In the genomic region with DNA sequence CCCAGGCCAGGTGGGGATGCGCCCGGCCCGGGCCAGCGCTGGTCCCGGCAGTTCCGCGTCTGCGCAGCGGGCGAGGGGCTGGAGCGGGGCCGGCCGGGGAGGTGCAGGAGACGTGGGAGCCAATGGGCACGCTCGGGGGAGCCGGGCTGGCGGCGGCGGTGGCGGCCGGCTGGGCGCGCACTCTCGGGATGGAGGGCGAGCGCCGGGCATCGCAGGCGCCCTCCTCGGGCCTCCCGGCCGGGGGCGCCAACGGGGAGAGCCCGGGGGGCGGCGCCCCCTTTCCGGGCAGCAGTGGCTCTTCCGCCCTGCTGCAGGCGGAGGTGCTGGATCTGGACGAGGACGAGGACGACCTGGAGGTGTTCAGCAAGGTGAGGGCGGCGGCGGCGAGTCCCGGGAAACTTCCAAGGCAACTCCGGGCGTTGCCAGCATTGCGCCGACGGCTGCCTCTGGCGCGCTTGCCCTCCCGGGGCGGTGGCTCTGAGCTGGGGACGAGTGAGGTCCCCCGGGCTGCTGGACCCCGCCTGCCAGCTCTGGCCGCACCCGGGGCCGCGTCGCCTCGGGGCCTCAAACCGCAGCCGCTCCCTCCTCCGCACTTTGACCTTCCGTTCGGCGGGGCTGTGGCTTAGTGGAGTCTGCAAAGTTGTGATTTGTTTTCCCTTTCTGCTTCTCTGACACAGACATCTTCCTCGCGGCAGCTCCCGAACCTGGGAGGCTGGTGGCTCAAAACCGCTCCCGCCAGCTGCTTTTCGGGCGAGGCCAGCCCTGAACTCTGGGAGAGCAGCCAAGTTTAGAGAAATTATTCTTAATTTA, we compare ENCODE assay signal across 8 cellular contexts. TPM values are rescaled to one million over a fixed set of nuclear protein-coding genes. Genes with fewer than 3 reads are reported as not detected.
DNase-seq lines count a peak whose midpoint lies in the region; ATAC-seq and TF ChIP-seq lines count a peak whose summit lies in the region.

A gene with protein sequence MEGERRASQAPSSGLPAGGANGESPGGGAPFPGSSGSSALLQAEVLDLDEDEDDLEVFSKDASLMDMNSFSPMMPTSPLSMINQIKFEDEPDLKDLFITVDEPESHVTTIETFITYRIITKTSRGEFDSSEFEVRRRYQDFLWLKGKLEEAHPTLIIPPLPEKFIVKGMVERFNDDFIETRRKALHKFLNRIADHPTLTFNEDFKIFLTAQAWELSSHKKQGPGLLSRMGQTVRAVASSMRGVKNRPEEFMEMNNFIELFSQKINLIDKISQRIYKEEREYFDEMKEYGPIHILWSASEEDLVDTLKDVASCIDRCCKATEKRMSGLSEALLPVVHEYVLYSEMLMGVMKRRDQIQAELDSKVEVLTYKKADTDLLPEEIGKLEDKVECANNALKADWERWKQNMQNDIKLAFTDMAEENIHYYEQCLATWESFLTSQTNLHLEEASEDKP (plus strand): TSS at position 178 of the 810 bp plus-strand sequence. CDS start 11 bp downstream, at position 189.

- peak within 1 kb of the TSS; percentile 96 for H3K18ac ChIP-seq in neuronal stem cell (ENCODE audit: low read length)

- H2BK120ac ChIP-seq in neuronal stem cell (ENCODE audit: low read depth, low read length): no peak within 1 kb of the TSS

- H3K27ac ChIP-seq in neuronal stem cell (replicated peaks; ENCODE audit: low read length): no peak within 1 kb of the TSS

- H3K4me3 ChIP-seq in GM12864 (ENCODE audit: low read depth, low read length) (peak within 1 kb of the TSS; percentile 36), neuronal stem cell (ENCODE audit: low read length in 2 of 2) (peak within 1 kb of the TSS; percentile 84 to 87)

- peak within 1 kb of the TSS; percentile 88 for H3K9ac ChIP-seq in neuronal stem cell (ENCODE audit: low read depth, low read length, poor library complexity)

- H4K91ac ChIP-seq in neuronal stem cell (ENCODE audit: low read depth, low read length, poor library complexity): no peak within 1 kb of the TSS

- H3K79me1 ChIP-seq in neuronal stem cell (ENCODE audit: low read depth, low read length): no peaks in the 10 kb centered on the region

- H3K4me2 ChIP-seq in neuronal stem cell (ENCODE audit: insufficient read depth, low read length, poor library complexity, severe bottlenecking): peak within 1 kb of the TSS; percentile 64

- H3K36me3 ChIP-seq in neuronal stem cell (replicated peaks in 1 of 2; ENCODE audit: control insufficient read depth in 2 of 2, insufficient read depth in 2 of 2, low read length in 2 of 2): no peaks in the 10 kb centered on the region

- H4K8ac ChIP-seq in neuronal stem cell (ENCODE audit: low read depth, low read length): no peak within 1 kb of the TSS

- H3K9me3 ChIP-seq in neuronal stem cell (replicated peaks in 1 of 2; ENCODE audit: control insufficient read depth in 2 of 2, insufficient read depth in 1 of 2, low read depth in 1 of 2, low read length in 2 of 2): no peaks in the 10 kb centered on the region

- no peak within 1 kb of the TSS for H2AK5ac ChIP-seq in neuronal stem cell (ENCODE audit: low read depth, low read length)

- H3K23ac ChIP-seq in neuronal stem cell (ENCODE audit: low read depth, low read length, poor library complexity): peak within 1 kb of the TSS; percentile 36

- peak within 1 kb of the TSS; percentile 94 for H2AFZ ChIP-seq in neuronal stem cell (ENCODE audit: low read length)

- peaks cover 0 to 17% (median 0%) of the 10 kb centered on the region in 3 experiments for H3K27me3 ChIP-seq in neuronal stem cell (ENCODE audit: control insufficient read depth in 3 of 3, insufficient read depth in 3 of 3, low read depth in 1 of 3, low read length in 3 of 3)

- intact Hi-C loops in Right ventricle myocardium superior (cut with DNase I): no loop called here

- no CpG with 5 or more reads among the region's 80 CpGs for WGBS in neuronal stem cell (ENCODE audit: extremely low coverage in 2 of 2, insufficient read length in 2 of 2, insufficient replicate concordance in 1 of 2), 2 donors

- H3K4ac ChIP-seq in neuronal stem cell (ENCODE audit: low read length): no peak within 1 kb of the TSS

- ATAC-seq in HG02763 (IDR thresholded peaks at IDR 0.05; ENCODE audit: unreplicated experiment): peak; percentile 91
- ATAC-seq in Right ventricle myocardium superior (ENCODE audit: poor library complexity): peak; percentile 99

- H2BK15ac ChIP-seq in neuronal stem cell (ENCODE audit: low read length): peak within 1 kb of the TSS; percentile 82

- H3K14ac ChIP-seq in neuronal stem cell (ENCODE audit: low read length): no peak within 1 kb of the TSS

- peak within 1 kb of the TSS; percentile 89 for H2BK5ac ChIP-seq in neuronal stem cell (ENCODE audit: low read length)

- DNase-seq in A172 (ENCODE audit: low spot score): peak; percentile 34
- no peak for DNase-seq in GM12864 (ENCODE audit: low read depth)
- DNase-seq in NCI-H2196 (lab: John Stamatoyannopoulos, UW; ENCODE audit: unreplicated experiment): peak; percentile 67
- peak; percentile 66 for DNase-seq in amniotic epithelial cell (ENCODE audit: low read depth)
- DNase-seq in Right ventricle myocardium superior: peak; percentile 89
- DNase-seq in neuronal stem cell (ENCODE audit: low spot score): peak; percentile 74
- DNase-seq in activated effector memory CD4-positive, alpha-beta T cell treated with Interleukin-2 at 50 U/mL for 16 hours: no peak

- no peak within 1 kb of the TSS for H2BK12ac ChIP-seq in neuronal stem cell (ENCODE audit: low read length)

- H3K4me1 ChIP-seq in neuronal stem cell (ENCODE audit: control insufficient read depth in 2 of 2, insufficient read depth in 1 of 2, low read depth in 1 of 2, low read length in 2 of 2): peaks cover 2% of the 10 kb centered on the region in 2 donors

- no peak for TF ChIP-seq CTCF in GM12864 (IDR thresholded peaks at IDR 0.05; ENCODE audit: low read depth, low read length, missing control alignments)

RNA-seq across cellular contexts. Expression of the gene that starts here (rescaled TPM):
- 65.5 and 72.5 TPM in 2 replicates for total RNA-seq in A172 (2014; rRNA removed; shearing (Covaris generic))
- 18.8 TPM for total RNA-seq in Right ventricle myocardium superior
- polyA plus RNA-seq in neuronal stem cell (2013, experiment 1 of 2): 32.8 TPM
- 32.2 TPM for polyA plus RNA-seq in neuronal stem cell (2013, experiment 2 of 2)

Comparison
In these comparisons a context has a peak if more than half of its experiments do, and no peak if none do; other contexts are left out.
1. DNase-seq: peak in A172 (single experiment), NCI-H2196 (single experiment), amniotic epithelial cell (single experiment), Right ventricle myocardium superior (single experiment) and neuronal stem cell (single experiment); none in GM12864 (single experiment) and activated effector memory CD4-positive, alpha-beta T cell treated with Interleukin-2 at 50 U/mL for 16 hours (single experiment).